Comparison of ENCODE assay signal across 35 cellular contexts in the genomic region with DNA sequence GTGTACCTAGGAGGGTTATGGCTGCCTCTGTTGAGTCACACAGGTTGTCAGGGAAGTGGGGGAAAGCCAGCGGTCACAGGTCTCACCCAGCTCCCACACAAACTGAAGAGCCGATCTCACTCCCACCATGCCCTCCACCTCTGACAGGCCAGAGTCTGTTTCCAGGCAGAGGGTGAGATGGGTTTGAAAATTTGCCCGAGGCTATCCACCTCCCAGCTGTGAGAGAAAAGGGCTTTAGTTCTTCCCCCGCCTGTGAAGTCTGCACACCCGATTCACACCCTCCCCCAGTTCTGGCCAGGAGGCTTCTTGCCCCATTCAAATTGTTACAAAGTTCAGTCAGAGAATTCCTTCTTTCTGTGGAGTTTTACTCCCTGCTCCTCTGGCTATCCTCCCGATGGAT.
"Had no signal": no experiment of that assay in that cellular context is flagged by ENCODE, and none has a peak within 500 bp of the region (broad histone marks: within the 10 kb centered on the region; RNA-seq: fewer than 3 reads in every experiment).

No MANE protein-coding gene starts in this region.

- H3K4me2 ChIP-seq: SK-N-SH had no signal

- H3K27ac ChIP-seq: adrenal gland, body of pancreas, breast epithelium, Peyer's patch, SJSA1 had no signal

- ATAC-seq: activated CD4-positive, alpha-beta T cell treated with anti-CD3 and anti-CD28 coated beads for 36 hours; activated CD4-positive, CD25-positive, alpha-beta regulatory T cell treated with anti-CD3 and anti-CD28 coated beads, Interleukin-2, amount 50 U/mL, for 24 hours; activated CD8-positive, alpha-beta T cell treated with anti-CD3 and anti-CD28 coated beads, Interleukin-2, amount 10 ng/mL, durations not matched to agents 7 days and 5 days; activated naive CD4-positive, alpha-beta T cell treated with anti-CD3 and anti-CD28 coated beads, Interleukin-2, amount 50 U/mL, for 72 hours; activated T-cell treated with anti-CD3 and anti-CD28 coated beads, Interleukin-2, amount 50 U/mL, for 4 hours; body of pancreas had no signal

- H3K27me3 ChIP-seq: adrenal gland, body of pancreas, breast epithelium, MG63, Peyer's patch, SJSA1 had no signal

- H3K9ac ChIP-seq: SK-N-SH had no signal

- DNase-seq: activated CD4-positive, alpha-beta T cell treated with anti-CD3 and anti-CD28 coated beads for 36 hours; activated CD4-positive, alpha-beta T cell treated with anti-CD3 and anti-CD28 coated beads, Interleukin-2, amount 10 ng/mL, durations not matched to agents 7 days and 5 days; activated CD4-positive, alpha-beta T cell treated with anti-CD3 and anti-CD28 coated beads, Interleukin-2, amount 50 U/mL, for 48 hours; activated CD8-positive, alpha-beta memory T cell treated with anti-CD3 and anti-CD28 coated beads, Interleukin-2, amount 50 U/mL, for 4 hours; activated CD8-positive, alpha-beta T cell treated with anti-CD3 and anti-CD28 coated beads, Interleukin-2, amount 10 ng/mL, durations not matched to agents 7 days and 5 days; activated gamma-delta T cell treated with Interleukin-2 at 50 U/mL for 16 hours; activated naive CD4-positive, alpha-beta T cell treated with anti-CD3 and anti-CD28 coated beads for 36 hours; activated T-cell treated with anti-CD3 and anti-CD28 coated beads for 4 hours; activated T-cell treated with anti-CD3 and anti-CD28 coated beads, Interleukin-2, amount 50 U/mL, for 4 hours; adrenal gland; body of pancreas; Kasumi-1; KBM-7; MG63; NCI-H1048; NCI-H1105 treated with DMSO at 0.1 percent for 48 hours; NCI-H1436; NCI-H1694; NCI-H1930; NCI-H2081 treated with DMSO at 0.1 percent for 48 hours; NCI-H226; NCI-H524 treated with DMSO at 0.1 percent for 48 hours; NCI-H748 treated with DMSO at 0.1 percent for 48 hours; NK-92 treated with Interleukin-12 subunit alpha and Interleukin-12 subunit beta, amount 100 ng/mL, for 24 hours; Peyer's patch; RPMI8226; SHP77 treated with DMSO at 0.1 percent for 48 hours; SK-N-SH had no signal

- H3K36me3 ChIP-seq: adrenal gland, breast epithelium, MG63, Peyer's patch, SJSA1 had no signal

- H3K4me1 Mint-ChIP-seq: activated CD4-positive, alpha-beta T cell treated with anti-CD3 and anti-CD28 coated beads for 36 hours; activated CD4-positive, alpha-beta T cell treated with anti-CD3 and anti-CD28 coated beads, Interleukin-2, amount 10 ng/mL, durations not matched to agents 7 days and 5 days had no signal

- H3K36me3 Mint-ChIP-seq: activated naive CD4-positive, alpha-beta T cell treated with anti-CD3 and anti-CD28 coated beads, Interleukin-2, amount 50 U/mL, for 72 hours had no signal

- H3K4me1 ChIP-seq: adrenal gland, body of pancreas, breast epithelium, Peyer's patch, SJSA1 had no signal

- H3K27ac Mint-ChIP-seq: activated CD4-positive, alpha-beta T cell treated with anti-CD3 and anti-CD28 coated beads for 36 hours; activated CD4-positive, alpha-beta T cell treated with anti-CD3 and anti-CD28 coated beads, Interleukin-2, amount 10 ng/mL, durations not matched to agents 7 days and 5 days; activated CD8-positive, alpha-beta T cell treated with anti-CD3 and anti-CD28 coated beads, Interleukin-2, amount 10 ng/mL, durations not matched to agents 7 days and 5 days; activated naive CD4-positive, alpha-beta T cell treated with anti-CD3 and anti-CD28 coated beads for 36 hours; activated naive CD4-positive, alpha-beta T cell treated with anti-CD3 and anti-CD28 coated beads, Interleukin-2, amount 50 U/mL, for 72 hours; activated T-helper 1 cell treated with anti-CD3 and anti-CD28 coated beads, Interleukin-12 subunit alpha, Interleukin-12 subunit beta, Interleukin-2, Interleukin-4 antibody, amounts not matched to agents 30 ng/mL and 10 ng/mL and 1 ng/mL, durations not matched to agents 14 hours and 24 hours and 36 hours; T-helper 1 cell treated with Interleukin-12 subunit alpha and Interleukin-12 subunit beta and Interleukin-4 antibody, amounts not matched to agents 30 μg/mL and 1 μg/mL, for 36 hours; T-helper 2 cell treated with Interferon-gamma antibody and Interleukin-4, amounts not matched to agents 5 μg/mL and 100 μg/mL, for 36 hours had no signal

- H3K4me3 ChIP-seq: adrenal gland, body of pancreas, breast epithelium, MG63, Peyer's patch, SJSA1 had no signal

- H3K4me3 Mint-ChIP-seq: activated CD4-positive, alpha-beta T cell treated with anti-CD3 and anti-CD28 coated beads for 36 hours; activated CD4-positive, alpha-beta T cell treated with anti-CD3 and anti-CD28 coated beads, Interleukin-2, amount 10 ng/mL, durations not matched to agents 7 days and 5 days; activated CD8-positive, alpha-beta T cell treated with anti-CD3 and anti-CD28 coated beads, Interleukin-2, amount 10 ng/mL, durations not matched to agents 7 days and 5 days; activated naive CD4-positive, alpha-beta T cell treated with anti-CD3 and anti-CD28 coated beads for 36 hours; activated T-cell treated with anti-CD3 and anti-CD28 coated beads, Interleukin-2, amount 50 U/mL, for 4 hours; activated T-helper 1 cell treated with anti-CD3 and anti-CD28 coated beads, Interleukin-12 subunit alpha, Interleukin-12 subunit beta, Interleukin-2, Interleukin-4 antibody, amounts not matched to agents 30 ng/mL and 10 ng/mL and 1 ng/mL, durations not matched to agents 14 hours and 24 hours and 36 hours; T-helper 1 cell treated with Interleukin-12 subunit alpha and Interleukin-12 subunit beta and Interleukin-4 antibody, amounts not matched to agents 30 μg/mL and 1 μg/mL, for 36 hours; T-helper 2 cell treated with Interferon-gamma antibody and Interleukin-4, amounts not matched to agents 5 μg/mL and 100 μg/mL, for 36 hours had no signal

- H3K9me3 Mint-ChIP-seq: activated CD4-positive, alpha-beta T cell treated with anti-CD3 and anti-CD28 coated beads, Interleukin-2, amount 10 ng/mL, durations not matched to agents 7 days and 5 days; activated T-helper 1 cell treated with anti-CD3 and anti-CD28 coated beads, Interleukin-12 subunit alpha, Interleukin-12 subunit beta, Interleukin-2, Interleukin-4 antibody, amounts not matched to agents 30 ng/mL and 10 ng/mL and 1 ng/mL, durations not matched to agents 14 hours and 24 hours and 36 hours; T-helper 2 cell treated with Interferon-gamma antibody and Interleukin-4, amounts not matched to agents 5 μg/mL and 100 μg/mL, for 36 hours had no signal

- H3K9me2 ChIP-seq: SK-N-SH had no signal

- H3K9me3 ChIP-seq: adrenal gland, body of pancreas, MG63, Peyer's patch, SJSA1, SK-N-SH had no signal

- H3K27me3 Mint-ChIP-seq: activated CD4-positive, alpha-beta T cell treated with anti-CD3 and anti-CD28 coated beads for 36 hours; activated CD4-positive, alpha-beta T cell treated with anti-CD3 and anti-CD28 coated beads, Interleukin-2, amount 10 ng/mL, durations not matched to agents 7 days and 5 days had no signal
